8 cellular contexts compared by ENCODE assay signal in genomic region chr11:64917663-64917995, GRCh38. TPM values are rescaled to one million over a fixed set of nuclear protein-coding genes. Genes with fewer than 3 reads are reported as not detected.
A peak's percentile ranks its signal among the peaks of the same experiment; 100 is the strongest.
DNase-seq lines count a peak whose midpoint lies in the region; ATAC-seq and TF ChIP-seq lines count a peak whose summit lies in the region.

No MANE protein-coding gene starts in this region.

- no peak overlapping the region for H4K5ac ChIP-seq in mesendoderm (ENCODE audit: low read length)

- peak overlapping the region; percentile 47 for H3K4me2 ChIP-seq in mesendoderm (ENCODE audit: low read length)

- H4K8ac ChIP-seq in mesendoderm (ENCODE audit: low read depth, low read length): no peak overlapping the region

- H3K4ac ChIP-seq in mesendoderm (ENCODE audit: low read depth, low read length): no peak overlapping the region

- H3K18ac ChIP-seq in mesendoderm (ENCODE audit: low read length): no peak overlapping the region

- H3K4me1 ChIP-seq in mesendoderm (ENCODE audit: control insufficient read depth, low read depth, low read length) (no peaks in the 10 kb centered on the region), upper lobe of right lung (peaks cover 21% of the 10 kb centered on the region)

- ATAC-seq in upper lobe of right lung (no peak), GM19035 (IDR thresholded peaks at IDR 0.05; ENCODE audit: unreplicated experiment) (no peak), GM19397 (IDR thresholded peaks at IDR 0.05; ENCODE audit: unreplicated experiment) (no peak)

- no peak for DNase-seq in activated naive CD4-positive, alpha-beta T cell treated with Interleukin-2 at 50 U/mL for 16 hours
- peak; percentile 18 for DNase-seq in mesendoderm
- no peak for DNase-seq in upper lobe of right lung
- DNase-seq in dermis blood vessel endothelial cell: no peak

- no peaks in the 10 kb centered on the region for H3K9me3 ChIP-seq in upper lobe of right lung

- H3K4me3 Mint-ChIP-seq in activated naive CD4-positive, alpha-beta T cell treated with anti-CD3 and anti-CD28 coated beads, Interleukin-2, amount 50 U/mL, for 24 hours: peak overlapping the region; percentile 92
- peak overlapping the region; percentile 89 to 99 (median 96) for H3K4me3 Mint-ChIP-seq in brain

- peak overlapping the region; percentile 84 for H3K27ac Mint-ChIP-seq in activated naive CD4-positive, alpha-beta T cell treated with anti-CD3 and anti-CD28 coated beads, Interleukin-2, amount 50 U/mL, for 24 hours
- H3K27ac Mint-ChIP-seq in brain: peak overlapping the region; percentile 98 to 100 (median 99)

- H3K56ac ChIP-seq in mesendoderm (ENCODE audit: low read length): peak overlapping the region; percentile 73

- no peak overlapping the region for H2BK5ac ChIP-seq in mesendoderm (ENCODE audit: low read length)

- peaks cover 26% of the 10 kb centered on the region for H3K4me1 Mint-ChIP-seq in activated naive CD4-positive, alpha-beta T cell treated with anti-CD3 and anti-CD28 coated beads, Interleukin-2, amount 50 U/mL, for 24 hours
- H3K4me1 Mint-ChIP-seq in brain: peaks cover 44% of the 10 kb centered on the region

- no peak overlapping the region for H2BK120ac ChIP-seq in mesendoderm (ENCODE audit: low read depth, low read length)

- H3K9ac ChIP-seq in mesendoderm (ENCODE audit: low read length): peak overlapping the region; percentile 64

- H3K27me3 ChIP-seq in mesendoderm (ENCODE audit: insufficient read depth, low read length, poor library complexity) (no peaks in the 10 kb centered on the region), upper lobe of right lung (no peaks in the 10 kb centered on the region)

- intact Hi-C loops in upper lobe of right lung (cut with DNase I): no loop called here

- no peak for TF ChIP-seq CTCF in brain (conservative IDR thresholded peaks at IDR 0.05)
- no peak for TF ChIP-seq CTCF in upper lobe of right lung (IDR thresholded peaks at IDR 0.05)

- peaks cover 2% of the 10 kb centered on the region for H3K79me1 ChIP-seq in mesendoderm (ENCODE audit: low read length)

- H3K79me2 ChIP-seq in mesendoderm (ENCODE audit: control insufficient read depth, insufficient read depth, low read length): no peaks in the 10 kb centered on the region

- H3K4me3 ChIP-seq in mesendoderm (ENCODE audit: low read length) (peak overlapping the region; percentile 20), upper lobe of right lung (peak overlapping the region; percentile 78)

- H3K36me3 Mint-ChIP-seq in activated naive CD4-positive, alpha-beta T cell treated with anti-CD3 and anti-CD28 coated beads, Interleukin-2, amount 50 U/mL, for 24 hours: no peaks in the 10 kb centered on the region
- peaks cover 3% of the 10 kb centered on the region for H3K36me3 Mint-ChIP-seq in brain

- no peaks in the 10 kb centered on the region for H3K36me3 ChIP-seq in mesendoderm (ENCODE audit: control insufficient read depth, insufficient read depth, low read length)
- H3K36me3 ChIP-seq in upper lobe of right lung: peaks cover 18% of the 10 kb centered on the region

- H2AK5ac ChIP-seq in mesendoderm (ENCODE audit: low read length): no peak overlapping the region

- H3K9me3 Mint-ChIP-seq in activated naive CD4-positive, alpha-beta T cell treated with anti-CD3 and anti-CD28 coated beads, Interleukin-2, amount 50 U/mL, for 24 hours: no peaks in the 10 kb centered on the region
- H3K9me3 Mint-ChIP-seq in brain: peaks cover 0 to 2% (median 0%) of the 10 kb centered on the region in 5 experiments

- H3K27ac ChIP-seq in mesendoderm (ENCODE audit: low read depth, low read length) (no peak overlapping the region), upper lobe of right lung (peak overlapping the region; percentile 73)

- no peak overlapping the region for H2BK15ac ChIP-seq in mesendoderm (replicated peaks; ENCODE audit: low read depth)

- WGBS in mesendoderm (ENCODE audit: extremely low coverage, insufficient coverage, low lambda C conversion rate): no CpG with 5 or more reads among the region's 6 CpGs

- no peaks in the 10 kb centered on the region for H3K27me3 Mint-ChIP-seq in activated naive CD4-positive, alpha-beta T cell treated with anti-CD3 and anti-CD28 coated beads, Interleukin-2, amount 50 U/mL, for 24 hours
- no peaks in the 10 kb centered on the region for H3K27me3 Mint-ChIP-seq in brain

- no peak overlapping the region for H3K23ac ChIP-seq in mesendoderm (ENCODE audit: low read length)

RNA-seq across cellular contexts. Expression of gene ATG2A, which starts 0.6 kb away (rescaled TPM):
- polyA plus RNA-seq in brain (ENCODE audit: insufficient read depth, low read depth, low replicate concordance): 20.4 TPM
- 5.1 TPM for polyA plus RNA-seq in mesendoderm (2013, experiment 1 of 2)
- polyA plus RNA-seq in mesendoderm (2013, experiment 2 of 2): 5.4 TPM
- total RNA-seq in upper lobe of right lung (23.2 TPM), dermis blood vessel endothelial cell (17.7 and 24.8 TPM in 2 replicates)

RNA-seq across cellular contexts. Expression of gene PPP2R5B, which starts 6.9 kb away (rescaled TPM):
- 58.2 TPM for polyA plus RNA-seq in brain (ENCODE audit: insufficient read depth, low read depth, low replicate concordance)
- polyA plus RNA-seq in mesendoderm (2013, experiment 1 of 2): 2.4 TPM
- polyA plus RNA-seq in mesendoderm (2013, experiment 2 of 2): 3.2 TPM
- total RNA-seq in upper lobe of right lung: 29.4 TPM
- total RNA-seq in dermis blood vessel endothelial cell: 14.1 and 15.0 TPM in 2 replicates

RNA-seq across cellular contexts. Expression of gene GPHA2, which starts 18.1 kb away (rescaled TPM):
- polyA plus RNA-seq in brain (ENCODE audit: insufficient read depth, low read depth, low replicate concordance): not detected
- 1.2 TPM for polyA plus RNA-seq in mesendoderm (2013, experiment 1 of 2)
- 1.1 TPM for polyA plus RNA-seq in mesendoderm (2013, experiment 2 of 2)
- total RNA-seq in upper lobe of right lung: not detected
- total RNA-seq in dermis blood vessel endothelial cell: not detected in 2 replicates

RNA-seq across cellular contexts. Expression of gene EHD1, which starts 39.2 kb away (rescaled TPM):
- polyA plus RNA-seq in brain (ENCODE audit: insufficient read depth, low read depth, low replicate concordance): 43.9 TPM
- polyA plus RNA-seq in mesendoderm (2013, experiment 1 of 2): 21.1 TPM
- polyA plus RNA-seq in mesendoderm (2013, experiment 2 of 2): 21.9 TPM
- total RNA-seq in upper lobe of right lung: 94.6 TPM
- 75.9 and 125 TPM in 2 replicates for total RNA-seq in dermis blood vessel endothelial cell

RNA-seq across cellular contexts. Expression of gene MAJIN, which starts 54.3 kb away (rescaled TPM):
- not detected for polyA plus RNA-seq in brain (ENCODE audit: insufficient read depth, low read depth, low replicate concordance)
- not detected for polyA plus RNA-seq in mesendoderm (2013, experiment 1 of 2)
- not detected for polyA plus RNA-seq in mesendoderm (2013, experiment 2 of 2)
- not detected for total RNA-seq in upper lobe of right lung
- total RNA-seq in dermis blood vessel endothelial cell: 0.17 TPM in 1 of 2 replicates, not detected in the other
